11 cellular contexts compared by ENCODE assay signal in the genomic region with DNA sequence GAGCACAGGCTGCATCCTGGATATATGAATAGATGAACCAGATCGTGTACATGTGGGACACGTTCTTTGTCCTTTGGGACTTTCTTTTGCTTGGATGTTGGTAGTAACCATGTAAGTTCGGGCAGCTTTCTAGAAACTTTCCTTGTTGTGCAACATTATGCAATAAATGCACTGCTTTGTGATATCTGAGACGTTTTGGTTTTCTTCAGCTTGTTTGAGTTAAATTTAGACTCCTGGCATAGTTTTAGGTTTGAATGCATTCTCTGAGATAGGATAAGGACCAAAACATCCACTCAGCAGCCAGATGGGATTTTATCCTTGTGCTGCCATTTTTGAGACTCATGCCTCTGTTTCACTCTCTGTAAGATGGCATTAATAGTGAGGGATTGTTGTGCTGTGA.
DNase-seq lines count a peak whose midpoint lies in the region; ATAC-seq and TF ChIP-seq lines count a peak whose summit lies in the region.
"Had no signal": no experiment of that assay in that cellular context is flagged by ENCODE, and none has a peak within 500 bp of the region (broad histone marks: within the 10 kb centered on the region; RNA-seq: fewer than 3 reads in every experiment).

No MANE protein-coding gene starts in this region.

- no peaks in the 10 kb centered on the region for H3K27me3 ChIP-seq in ovary

- H3K27ac Mint-ChIP-seq in activated T-cell treated with anti-CD3 and anti-CD28 coated beads, Interleukin-2, amount 50 U/mL, for 24 hours = no peak overlapping the region
- H3K27ac Mint-ChIP-seq: activated naive CD8-positive, alpha-beta T cell treated with anti-CD3 and anti-CD28 coated beads, Interleukin-2, amount 50 U/mL, for 24 hours; H9 had no signal

- TF ChIP-seq POLR2A in ovary (IDR thresholded peaks at IDR 0.05) = no peak

- no peaks in the 10 kb centered on the region for H3K27me3 Mint-ChIP-seq in activated T-cell treated with anti-CD3 and anti-CD28 coated beads, Interleukin-2, amount 50 U/mL, for 24 hours
- H3K27me3 Mint-ChIP-seq: activated naive CD8-positive, alpha-beta T cell treated with anti-CD3 and anti-CD28 coated beads, Interleukin-2, amount 50 U/mL, for 24 hours had no signal

- H3K4me1 Mint-ChIP-seq in activated T-cell treated with anti-CD3 and anti-CD28 coated beads, Interleukin-2, amount 50 U/mL, for 24 hours (ENCODE audit: low read depth) = peaks cover 19% of the 10 kb centered on the region

- intact Hi-C loops in ovary (cut with DNase I) = no loop called here

- H3K4me3 ChIP-seq in fibroblast of pulmonary artery (replicated peaks; ENCODE audit: low read depth, low read length) = no peak overlapping the region
- H3K4me3 ChIP-seq in ovary = no peak overlapping the region

- peaks cover 24% of the 10 kb centered on the region for H3K4me1 ChIP-seq in ovary (ENCODE audit: insufficient read depth)

- H3K36me3 ChIP-seq in ovary = no peaks in the 10 kb centered on the region

- no peak overlapping the region for H3K27ac ChIP-seq in ovary

- TF ChIP-seq CTCF in fibroblast of pulmonary artery (IDR thresholded peaks at IDR 0.05; ENCODE audit: low read length, missing control alignments) (no peak), ovary (IDR thresholded peaks at IDR 0.05) (no peak)

- no peaks in the 10 kb centered on the region for H3K9me3 Mint-ChIP-seq in activated T-cell treated with anti-CD3 and anti-CD28 coated beads, Interleukin-2, amount 50 U/mL, for 24 hours
- H3K9me3 Mint-ChIP-seq: activated naive CD8-positive, alpha-beta T cell treated with anti-CD3 and anti-CD28 coated beads, Interleukin-2, amount 50 U/mL, for 24 hours; H9 had no signal

- DNase-seq in GM04503 (ENCODE audit: low read depth) (peak; percentile 88), RPMI7951 (ENCODE audit: low read depth) (peak; percentile 63), fibroblast of pulmonary artery (ENCODE audit: low read depth) (peak; percentile 92), ovary (no peak), T-helper 2 cell (no peak)
- DNase-seq in activated T-cell treated with anti-CD3 and anti-CD28 coated beads, Interleukin-2, amount 50 U/mL, for 24 hours = no peak
- DNase-seq: activated naive CD8-positive, alpha-beta T cell treated with anti-CD3 and anti-CD28 coated beads, Interleukin-2, amount 50 U/mL, for 24 hours; DMS153; H9; NCI-H2081 had no signal

- 11 to 21% (median 19%) methylated on average over 4 of the region's 4 CpGs for WGBS in ovary, 3 donors

- H3K4me3 Mint-ChIP-seq in activated T-cell treated with anti-CD3 and anti-CD28 coated beads, Interleukin-2, amount 50 U/mL, for 24 hours = no peak overlapping the region
- H3K4me3 Mint-ChIP-seq: activated naive CD8-positive, alpha-beta T cell treated with anti-CD3 and anti-CD28 coated beads, Interleukin-2, amount 50 U/mL, for 24 hours; H9 had no signal

- H3K9me3 ChIP-seq in ovary = no peaks in the 10 kb centered on the region

- ATAC-seq in GM18867 (IDR thresholded peaks at IDR 0.05; ENCODE audit: unreplicated experiment) = no peak
- ATAC-seq: activated naive CD8-positive, alpha-beta T cell treated with anti-CD3 and anti-CD28 coated beads, Interleukin-2, amount 50 U/mL, for 24 hours had no signal

- H3K36me3 Mint-ChIP-seq in activated T-cell treated with anti-CD3 and anti-CD28 coated beads, Interleukin-2, amount 50 U/mL, for 24 hours (ENCODE audit: low read depth) = peaks cover 9% of the 10 kb centered on the region

- peak; percentile 12 for TF ChIP-seq EP300 in ovary (IDR thresholded peaks at IDR 0.05)

Comparison
In these comparisons a context has a peak if more than half of its experiments do, and no peak if none do; other contexts are left out.
1. DNase-seq: peak in GM04503 (single experiment), RPMI7951 (single experiment) and fibroblast of pulmonary artery (single experiment); none in ovary (0 of 5), T-helper 2 cell (0 of 5) and activated T-cell treated with anti-CD3 and anti-CD28 coated beads, Interleukin-2, amount 50 U/mL, for 24 hours (single experiment).